24 cellular contexts compared by ENCODE assay signal in genomic region chr5:12080761-12081160, GRCh38.
"Had no signal": no experiment of that assay in that cellular context is flagged by ENCODE, and none has a peak within 500 bp of the region (broad histone marks: within the 10 kb centered on the region; RNA-seq: fewer than 3 reads in every experiment).

No MANE protein-coding gene starts in this region.

- H3K4me3 Mint-ChIP-seq: mesothelial cell of epicardium had no signal

- H3K27me3 ChIP-seq: dorsolateral prefrontal cortex, esophagus squamous epithelium, gastrocnemius medialis, heart right ventricle, left lung had no signal

- H3K4me1 Mint-ChIP-seq: mesothelial cell of epicardium had no signal

- DNase-seq: dermis blood vessel endothelial cell; dorsolateral prefrontal cortex; effector CD4-positive, alpha-beta T cell; effector memory CD4-positive, alpha-beta T cell; esophagus squamous epithelium; foreskin fibroblast; foreskin melanocyte; gastrocnemius medialis; glutamatergic neuron; head of caudate nucleus; heart right ventricle; hippocampal formation; left cardiac atrium; left lung; left ventricle myocardium superior; lower lobe of right lung; mesenchymal stem cell; mucosa of descending colon had no signal

- ATAC-seq: gastrocnemius medialis, left cardiac atrium, left lung, left ventricle myocardium superior, mucosa of descending colon had no signal

- H3K36me3 ChIP-seq: esophagus squamous epithelium, gastrocnemius medialis, heart right ventricle, left lung, lower lobe of right lung had no signal

- H3K4me1 ChIP-seq: esophagus squamous epithelium, gastrocnemius medialis, heart right ventricle, left lung, lower lobe of right lung had no signal

- H3K4me3 ChIP-seq: coronary artery, dorsolateral prefrontal cortex, esophagus squamous epithelium, gastrocnemius medialis, heart right ventricle, left lung, lower lobe of right lung, mucosa of descending colon had no signal

- H3K27ac ChIP-seq: coronary artery, dorsolateral prefrontal cortex, esophagus squamous epithelium, gastrocnemius medialis, heart right ventricle, left lung, lower lobe of right lung had no signal

- H3K36me3 Mint-ChIP-seq: mesothelial cell of epicardium had no signal

- FAIRE-seq: colon, endothelial cell of umbilical vein, islet of Langerhans, keratinocyte had no signal

- H3K27ac Mint-ChIP-seq: mesothelial cell of epicardium had no signal

- H3K9me3 ChIP-seq: esophagus squamous epithelium, gastrocnemius medialis, lower lobe of right lung had no signal
